18 cellular contexts compared by ENCODE assay signal in genomic region chr9:34365282-34365681, GRCh38.
"Had no signal": no experiment of that assay in that cellular context is flagged by ENCODE, and none has a peak within 500 bp of the region (broad histone marks: within the 10 kb centered on the region; RNA-seq: fewer than 3 reads in every experiment).

No MANE protein-coding gene starts in this region.

- H3K9me3 ChIP-seq: heart left ventricle, left ventricle myocardium inferior, stomach, thoracic aorta, transverse colon had no signal

- DNase-seq: effector CD4-positive, alpha-beta T cell; heart left ventricle; hypothalamus; left ventricle myocardium inferior; mesenchymal stem cell; naive B cell; occipital lobe; small intestine; stimulated activated CD4-positive, alpha-beta T cell treated with anti-CD3 and anti-CD28 coated beads, Interleukin-12 subunit alpha, Interleukin-12 subunit beta, amount 100 ng/mL, for 4 hours; stimulated activated naive CD4-positive, alpha-beta T cell; stomach; substantia nigra; transverse colon had no signal

- H3K4me3 Mint-ChIP-seq: naive B cell, nephron had no signal

- H3K27me3 ChIP-seq: heart left ventricle, stomach, transverse colon had no signal

- H3K4me1 ChIP-seq: transverse colon had no signal

- H3K27me3 Mint-ChIP-seq: naive B cell had no signal

- H3K27ac ChIP-seq: coronary artery, thoracic aorta, transverse colon had no signal

- H3K4me3 ChIP-seq: coronary artery, left ventricle myocardium inferior, lung, stomach, thoracic aorta, transverse colon had no signal

- ATAC-seq: esophagus mucosa had no signal

- H3K4me1 Mint-ChIP-seq: naive B cell had no signal
